In genomic region chr12:8860165-8860961, GRCh38 we compare ENCODE assay signal across 8 cellular contexts. TPM values are rescaled to one million over a fixed set of nuclear protein-coding genes. Genes with fewer than 3 reads are reported as not detected.
DNase-seq lines count a peak whose midpoint lies in the region; ATAC-seq and TF ChIP-seq lines count a peak whose summit lies in the region.

No MANE protein-coding gene starts in this region.

- no peak for TF ChIP-seq POLR2A in NB4 (IDR thresholded peaks at IDR 0.05; ENCODE audit: extremely low read depth, insufficient read length)

- no peaks in the 10 kb centered on the region for H3K9me3 ChIP-seq in osteoblast (ENCODE audit: low read depth, low read length)

- peak; percentile 64 for TF ChIP-seq CTCF in NB4 (IDR thresholded peaks at IDR 0.05; ENCODE audit: low read depth, low read length)
- TF ChIP-seq CTCF in foreskin keratinocyte (conservative IDR thresholded peaks at IDR 0.05): peak; percentile 77
- peak; percentile 63 for TF ChIP-seq CTCF in osteoblast (IDR thresholded peaks at IDR 0.05; ENCODE audit: extremely low read depth, low read depth, low read length)

- DNase-seq in NCI-H345 treated with DMSO at 0.1 percent for 48 hours (lab: John Stamatoyannopoulos, UW; ENCODE audit: unreplicated experiment): peak; percentile 3
- DNase-seq in NCI-H345 (lab: John Stamatoyannopoulos, UW): no peak
- peak; percentile 55 for DNase-seq in NB4 (ENCODE audit: low read depth)
- DNase-seq in activated T-cell treated with anti-CD3 and anti-CD28 coated beads for 48 hours (ENCODE audit: low read depth): peak; percentile 6
- DNase-seq in foreskin keratinocyte: peak; percentile 48 to 75
- DNase-seq in osteoblast (ENCODE audit: insufficient read length, low spot score, missing footprints): no peak

- H3K27me3 ChIP-seq in foreskin keratinocyte (no peaks in the 10 kb centered on the region), osteoblast (ENCODE audit: insufficient read depth, low read length) (no peaks in the 10 kb centered on the region)

- no peaks in the 10 kb centered on the region for H3K79me2 ChIP-seq in osteoblast (ENCODE audit: insufficient read depth, low read length)

- ATAC-seq in foreskin keratinocyte (peak; percentile 83), GM18861 (IDR thresholded peaks at IDR 0.05; ENCODE audit: unreplicated experiment) (no peak), GM21423 (IDR thresholded peaks at IDR 0.05; ENCODE audit: unreplicated experiment) (no peak)

- H4K20me1 ChIP-seq in osteoblast (ENCODE audit: insufficient read depth, low read length): no peaks in the 10 kb centered on the region

- H3K27ac ChIP-seq in foreskin keratinocyte (no peak overlapping the region), osteoblast (ENCODE audit: low read depth, low read length) (no peak overlapping the region)

- H3K4me3 ChIP-seq in NB4 (ENCODE audit: low read depth, low read length): no peak overlapping the region
- H3K4me3 ChIP-seq in osteoblast (ENCODE audit: insufficient read depth, low read length): no peak overlapping the region

- no peak overlapping the region for H2AFZ ChIP-seq in osteoblast (ENCODE audit: low read length)

- no peaks in the 10 kb centered on the region for H3K4me1 ChIP-seq in foreskin keratinocyte
- no peaks in the 10 kb centered on the region for H3K4me1 ChIP-seq in osteoblast (ENCODE audit: insufficient read depth, low read length)

- H3K36me3 ChIP-seq in osteoblast (ENCODE audit: insufficient read depth, low read length): no peaks in the 10 kb centered on the region

- no peak overlapping the region for H3K4me2 ChIP-seq in osteoblast (ENCODE audit: insufficient read depth, low read length)

RNA-seq across cellular contexts. Expression of gene A2ML1, which starts 37.9 kb away (rescaled TPM):
- total RNA-seq in foreskin keratinocyte: 14.6 and 29.4 TPM in 2 replicates
- polyA plus RNA-seq in foreskin keratinocyte: 7.1 and 10.2 TPM in 2 replicates
- total RNA-seq in osteoblast: under 0.01 TPM in 1 of 2 replicates, not detected in the other

RNA-seq across cellular contexts. Expression of gene PHC1, which starts 53.9 kb away (rescaled TPM):
- total RNA-seq in foreskin keratinocyte: 17.1 and 19.6 TPM in 2 replicates
- polyA plus RNA-seq in foreskin keratinocyte: 5.7 and 6.7 TPM in 2 replicates
- 22.4 and 27.1 TPM in 2 replicates for total RNA-seq in osteoblast

Comparison
In these comparisons a context has a peak if more than half of its experiments do, and no peak if none do; other contexts are left out.
1. DNase-seq: peak in NCI-H345 treated with DMSO at 0.1 percent for 48 hours (single experiment), NB4 (single experiment), activated T-cell treated with anti-CD3 and anti-CD28 coated beads for 48 hours (single experiment) and foreskin keratinocyte (2 of 2); none in NCI-H345 (single experiment) and osteoblast (single experiment).
2. RNA of gene A2ML1, which starts 37.9 kb away (total RNA-seq): 14.6 to 29.4 TPM in foreskin keratinocyte; under 0.01 TPM in osteoblast; every median in the first group is over 10 times any median in the second.
3. Peak in every context shown above with its lines, with median percentiles within 50 percentile points of each other: CTCF ChIP-seq.